Comparison of ENCODE assay signal across 15 cellular contexts in genomic region chr7:106068538-106068961, GRCh38. TPM values are rescaled to one million over a fixed set of nuclear protein-coding genes. Genes with fewer than 3 reads are reported as not detected.
A peak's percentile ranks its signal among the peaks of the same experiment; 100 is the strongest.
DNase-seq lines count a peak whose midpoint lies in the region; ATAC-seq and TF ChIP-seq lines count a peak whose summit lies in the region.
"Had no signal": no experiment of that assay in that cellular context is flagged by ENCODE, and none has a peak within 500 bp of the region (broad histone marks: within the 10 kb centered on the region; RNA-seq: fewer than 3 reads in every experiment).

No MANE protein-coding gene starts in this region.

- H3K4me1 ChIP-seq in BLaER1 treated with 17β-estradiol and CSF1 and Interleukin-3, amounts not matched to agents 10 nM and 100 nM = peaks cover 40 to 79% (median 77%) of the 10 kb centered on the region in 10 experiments
- peaks cover 21% of the 10 kb centered on the region for H3K4me1 ChIP-seq in osteoblast (ENCODE audit: insufficient read depth, low read length)
- peaks cover 20% of the 10 kb centered on the region for H3K4me1 ChIP-seq in colonic mucosa

- BruUV-seq in MCF 10A (replicated peaks; lab: Mats Ljungman, UMichigan) = no TSS peak

- peak overlapping the region; percentile 49 for H3K27ac Mint-ChIP-seq in MCF 10A (ENCODE audit: low read depth, unreplicated experiment)

- no peaks in the 10 kb centered on the region for H4K20me1 ChIP-seq in BLaER1 treated with 17β-estradiol and CSF1 and Interleukin-3, amounts not matched to agents 10 nM and 100 nM
- no peaks in the 10 kb centered on the region for H4K20me1 ChIP-seq in osteoblast (ENCODE audit: insufficient read depth, low read length)

- peaks cover 65% of the 10 kb centered on the region for H3K4me1 Mint-ChIP-seq in MCF 10A (ENCODE audit: insufficient read depth, unreplicated experiment)

- DNase-seq in LHCN-M2 (ENCODE audit: low read depth) (peak; percentile 47), MCF 10A (ENCODE audit: unreplicated experiment) (no peak), osteoblast (ENCODE audit: insufficient read length, low spot score, missing footprints) (no peak), colonic mucosa (no peak), OCI-M1 (lab: John Stamatoyannopoulos, UW) (no peak)
- DNase-seq: NCI-H1436, ovary, RPMI8226 had no signal

- ATAC-seq in GM19397 (IDR thresholded peaks at IDR 0.05; ENCODE audit: unreplicated experiment) = no peak
- no peak for ATAC-seq in HG03175 (IDR thresholded peaks at IDR 0.05; ENCODE audit: unreplicated experiment)

- H3K4me3 Mint-ChIP-seq in MCF 10A (ENCODE audit: unreplicated experiment) = no peak overlapping the region

- H3K27me3 ChIP-seq in BLaER1 treated with 17β-estradiol and CSF1 and Interleukin-3, amounts not matched to agents 10 nM and 100 nM = no peaks in the 10 kb centered on the region
- H3K27me3 ChIP-seq in osteoblast (ENCODE audit: insufficient read depth, low read length) (no peaks in the 10 kb centered on the region), colonic mucosa (no peaks in the 10 kb centered on the region)
- H3K27me3 ChIP-seq: dorsolateral prefrontal cortex, ovary, tibial nerve had no signal

- intact Hi-C loops in MCF 10A (cut with micrococcal nuclease) (loop anchor here (10.0 kb wide), 1 partner anchor 1096 kb away; the partner anchor contains the start of gene HBP1), colonic mucosa (cut with DNase I) (no loop called here)

- peak overlapping the region; percentile 28 for H2AFZ ChIP-seq in osteoblast (ENCODE audit: low read length)

- peaks cover 13% of the 10 kb centered on the region for H3K36me3 Mint-ChIP-seq in MCF 10A (ENCODE audit: insufficient read depth, unreplicated experiment)

- no peak for TF ChIP-seq CTCF in MCF 10A (IDR thresholded peaks at IDR 0.05; ENCODE audit: unreplicated experiment)
- no peak for TF ChIP-seq CTCF in osteoblast (IDR thresholded peaks at IDR 0.05; ENCODE audit: extremely low read depth, low read depth, low read length)
- TF ChIP-seq CTCF in colonic mucosa (IDR thresholded peaks at IDR 0.05) = no peak

- H3K36me3 ChIP-seq in BLaER1 treated with 17β-estradiol and CSF1 and Interleukin-3, amounts not matched to agents 10 nM and 100 nM = no peaks in the 10 kb centered on the region
- H3K36me3 ChIP-seq in osteoblast (ENCODE audit: insufficient read depth, low read length) (no peaks in the 10 kb centered on the region), colonic mucosa (no peaks in the 10 kb centered on the region)
- H3K36me3 ChIP-seq: ovary, tibial nerve had no signal

- CTCF ChIA-PET in MCF 10A (lab: Yijun Ruan, JAX) = interaction anchor here (0.9 to 2.0 kb wide), 5 partner anchors 11 to 85 kb away, joined by 3 to 8 read pairs (median 3); partner anchors contain the start of gene SYPL1

- H3K9me3 ChIP-seq in BLaER1 treated with 17β-estradiol and CSF1 and Interleukin-3, amounts not matched to agents 10 nM and 100 nM (replicated peaks in 1 of 11) = no peaks in the 10 kb centered on the region
- H3K9me3 ChIP-seq in osteoblast (ENCODE audit: low read depth, low read length) = no peaks in the 10 kb centered on the region
- no peaks in the 10 kb centered on the region for H3K9me3 ChIP-seq in colonic mucosa
- H3K9me3 ChIP-seq: ovary, tibial nerve had no signal

- no peaks in the 10 kb centered on the region for H3K27me3 Mint-ChIP-seq in MCF 10A (ENCODE audit: insufficient read depth, unreplicated experiment)

- POLR2A ChIA-PET in MCF 10A (lab: Yijun Ruan, JAX) = interaction anchor here (0.5 to 8.4 kb wide), 8 partner anchors 9 to 1054 kb away, joined by 3 to 139 read pairs (median 4); partner anchors contain the start of genes NAMPT, RINT1 and SYPL1

- H3K27ac ChIP-seq in BLaER1 treated with 17β-estradiol and CSF1 and Interleukin-3, amounts not matched to agents 10 nM and 100 nM = no peak overlapping the region
- H3K27ac ChIP-seq in osteoblast (ENCODE audit: low read depth, low read length) (no peak overlapping the region), colonic mucosa (no peak overlapping the region)
- H3K27ac ChIP-seq: ovary, tibial nerve had no signal

- H3K9ac ChIP-seq in BLaER1 treated with 17β-estradiol and CSF1 and Interleukin-3, amounts not matched to agents 10 nM and 100 nM = no peak overlapping the region
- H3K9ac ChIP-seq in colonic mucosa (ENCODE audit: low read depth in 2 of 2, low read length in 2 of 2) = no peak overlapping the region

- H3K4me2 ChIP-seq in BLaER1 treated with 17β-estradiol and CSF1 and Interleukin-3, amounts not matched to agents 10 nM and 100 nM = peak overlapping the region in 8 of 11 experiments; percentile 82 to 96 (median 86); a peak in 15 of 22 replicates
- no peak overlapping the region for H3K4me2 ChIP-seq in osteoblast (ENCODE audit: insufficient read depth, low read length)

- H3K79me2 ChIP-seq in osteoblast (ENCODE audit: insufficient read depth, low read length) = no peaks in the 10 kb centered on the region

- no peak overlapping the region for H3K4me3 ChIP-seq in BLaER1 treated with 17β-estradiol and CSF1 and Interleukin-3, amounts not matched to agents 10 nM and 100 nM
- H3K4me3 ChIP-seq in osteoblast (ENCODE audit: insufficient read depth, low read length) (no peak overlapping the region), colonic mucosa (no peak overlapping the region)
- H3K4me3 ChIP-seq: dorsolateral prefrontal cortex, lung, ovary, tibial nerve had no signal

- no peaks in the 10 kb centered on the region for H3K9me3 Mint-ChIP-seq in MCF 10A (ENCODE audit: unreplicated experiment)
- H3K9me3 Mint-ChIP-seq: activated T-helper 2 cell treated with anti-CD3 and anti-CD28 coated beads, Interferon-gamma antibody, Interleukin-2, Interleukin-4, amounts not matched to agents 10 μg/mL and 5 μg/mL and 100 μg/mL, durations not matched to agents 14 hours and 24 hours and 36 hours had no signal

RNA-seq across cellular contexts. Expression of gene SYPL1, which starts 43.6 kb away (rescaled TPM):
- total RNA-seq in LHCN-M2 (2014; rRNA removed) (79.5 and 88.1 TPM in 2 replicates), MCF 10A (2022) (77.6 and 92.1 TPM in 2 replicates), osteoblast (36.9 and 39.5 TPM in 2 replicates), colonic mucosa (10 to 100 TPM; 89.0 to 94.0 TPM)
- polyA plus RNA-seq in LHCN-M2 (2012) = 74.4 TPM
